In genomic region chr17:8375738-8376259, GRCh38 we compare ENCODE assay signal across 8 cellular contexts. TPM values are rescaled to one million over a fixed set of nuclear protein-coding genes. Genes with fewer than 3 reads are reported as not detected.
DNase-seq lines count a peak whose midpoint lies in the region; ATAC-seq and TF ChIP-seq lines count a peak whose summit lies in the region.

No MANE protein-coding gene starts in this region.

- peaks cover 51% of the 10 kb centered on the region for H3K4me1 Mint-ChIP-seq in activated naive CD4-positive, alpha-beta T cell treated with anti-CD3 and anti-CD28 coated beads for 36 hours (ENCODE audit: low read depth)
- peaks cover 36% of the 10 kb centered on the region for H3K4me1 Mint-ChIP-seq in neural crest cell

- peak overlapping the region; percentile 80 for H3K27ac Mint-ChIP-seq in activated naive CD4-positive, alpha-beta T cell treated with anti-CD3 and anti-CD28 coated beads for 36 hours
- peak overlapping the region; percentile 85 for H3K27ac Mint-ChIP-seq in neural crest cell (ENCODE audit: unreplicated experiment)

- H3K4me3 ChIP-seq in SK-N-SH (ENCODE audit: low read depth in 2 of 2, low read length in 1 of 2): peak overlapping the region; percentile 64 to 85
- H3K4me3 ChIP-seq in esophagus squamous epithelium: peak overlapping the region; percentile 38 to 79 (median 72)

- H3K4me2 ChIP-seq in SK-N-SH: peak overlapping the region; percentile 85

- intact Hi-C loops in activated naive CD4-positive, alpha-beta T cell treated with anti-CD3 and anti-CD28 coated beads for 36 hours (cut with micrococcal nuclease): no loop called here
- intact Hi-C loops in esophagus squamous epithelium (cut with DNase I): no loop called here

- H3K4me1 ChIP-seq in SK-N-SH (ENCODE audit: control insufficient read depth in 1 of 2, insufficient read depth in 2 of 2, low read depth in 1 of 2, low read length in 1 of 2) (peaks cover 17 to 20% of the 10 kb centered on the region in 2 experiments; a peak in 3 of 4 replicates), esophagus squamous epithelium (peaks cover 0 to 54% (median 31%) of the 10 kb centered on the region in 3 donors)

- H3K27me3 ChIP-seq in SK-N-SH (ENCODE audit: insufficient read depth) (no peaks in the 10 kb centered on the region), esophagus squamous epithelium (no peaks in the 10 kb centered on the region)

- TF ChIP-seq RAD21 in SK-N-SH (IDR thresholded peaks at IDR 0.05; ENCODE audit: low read length): no peak

- H2AFZ ChIP-seq in SK-N-SH (ENCODE audit: low read depth): peak overlapping the region; percentile 50; the same call in 1 of the 2 replicates

- peaks cover 49% of the 10 kb centered on the region for H3F3A ChIP-seq in SK-N-SH (replicated peaks; ENCODE audit: insufficient read depth)

- WGBS in SK-N-SH (ENCODE audit: low lambda C conversion rate): 43% methylated on average over 18 of the region's 18 CpGs
- WGBS in esophagus squamous epithelium, 2 donors: 20 to 28% methylated on average over 18 of the region's 18 CpGs

- H3K9me3 Mint-ChIP-seq in activated naive CD4-positive, alpha-beta T cell treated with anti-CD3 and anti-CD28 coated beads for 36 hours: no peaks in the 10 kb centered on the region
- H3K9me3 Mint-ChIP-seq in neural crest cell: no peaks in the 10 kb centered on the region

- TF ChIP-seq POLR2A in esophagus squamous epithelium (IDR thresholded peaks at IDR 0.05): no peak

- CTCF ChIA-PET in activated naive CD4-positive, alpha-beta T cell treated with anti-CD3 and anti-CD28 coated beads for 36 hours (lab: Charles Lee): interaction anchor here (1.2 to 1.3 kb wide), 3 partner anchors 13 to 21 kb away, joined by 3 to 5 read pairs (median 4); no protein-coding TSS in a partner anchor
- CTCF ChIA-PET in SK-N-SH (lab: Yijun Ruan, JAX): interaction anchor here (1.0 to 2.5 kb wide), 10 partner anchors 8 to 410 kb away, joined by 3 to 11 read pairs (median 4); partner anchors contain the start of gene ODF4

- peaks cover 38% of the 10 kb centered on the region for H4K20me1 ChIP-seq in SK-N-SH (ENCODE audit: insufficient read depth)

- H3K27ac ChIP-seq in SK-N-SH (ENCODE audit: low read depth in 2 of 2, low read length in 1 of 2): peak overlapping the region; percentile 71 to 92
- peak overlapping the region; percentile 68 to 94 (median 92) for H3K27ac ChIP-seq in esophagus squamous epithelium

- no peak for ATAC-seq in HG03095 (IDR thresholded peaks at IDR 0.05; ENCODE audit: unreplicated experiment)

- peak overlapping the region; percentile 81 for H3K9ac ChIP-seq in SK-N-SH

- H3K4me3 Mint-ChIP-seq in activated naive CD4-positive, alpha-beta T cell treated with anti-CD3 and anti-CD28 coated beads for 36 hours: peak overlapping the region; percentile 87
- H3K4me3 Mint-ChIP-seq in neural crest cell: peak overlapping the region; percentile 88

- TF ChIP-seq CTCF in SK-N-SH (IDR thresholded peaks at IDR 0.05) (no peak), esophagus squamous epithelium (IDR thresholded peaks at IDR 0.05) (no peak), neural crest cell (conservative IDR thresholded peaks at IDR 0.05) (no peak)

- POLR2A ChIA-PET in SK-N-SH (lab: Yijun Ruan, JAX): interaction anchor here (0.6 to 1.3 kb wide), 8 partner anchors 11 to 1466 kb away, joined by 3 to 7 read pairs (median 4); partner anchors contain the start of genes MYH10 and SLC25A35

- H3K36me3 ChIP-seq in SK-N-SH (replicated peaks in 1 of 2; ENCODE audit: control insufficient read depth in 1 of 2, insufficient read depth in 2 of 2, low read length in 1 of 2) (peaks cover 33 to 46% of the 10 kb centered on the region in 2 experiments), esophagus squamous epithelium (peaks cover 27 to 53% (median 28%) of the 10 kb centered on the region in 3 donors)

- no peaks in the 10 kb centered on the region for H3K9me2 ChIP-seq in SK-N-SH

- H3K27me3 Mint-ChIP-seq in activated naive CD4-positive, alpha-beta T cell treated with anti-CD3 and anti-CD28 coated beads for 36 hours (ENCODE audit: low read depth): no peaks in the 10 kb centered on the region
- no peaks in the 10 kb centered on the region for H3K27me3 Mint-ChIP-seq in neural crest cell (ENCODE audit: low read depth)

- no peaks in the 10 kb centered on the region for H3K9me3 ChIP-seq in SK-N-SH
- no peaks in the 10 kb centered on the region for H3K9me3 ChIP-seq in esophagus squamous epithelium

- peaks cover 39% of the 10 kb centered on the region for H3K36me3 Mint-ChIP-seq in activated naive CD4-positive, alpha-beta T cell treated with anti-CD3 and anti-CD28 coated beads for 36 hours (ENCODE audit: low read depth)
- peaks cover 24% of the 10 kb centered on the region for H3K36me3 Mint-ChIP-seq in neural crest cell (ENCODE audit: low read depth)

- DNase-seq in activated naive CD4-positive, alpha-beta T cell treated with anti-CD3 and anti-CD28 coated beads for 36 hours: no peak
- no peak for DNase-seq in activated naive CD4-positive, alpha-beta T cell (lab: John Stamatoyannopoulos, UW)
- no peak for DNase-seq in SK-N-SH
- no peak for DNase-seq in esophagus squamous epithelium (lab: John Stamatoyannopoulos, UW)
- DNase-seq in neural crest cell (ENCODE audit: low read depth, low spot score): no peak
- DNase-seq in DMS153 (lab: John Stamatoyannopoulos, UW): no peak
- DNase-seq in stimulated activated CD4-positive, alpha-beta T cell treated with anti-CD3 and anti-CD28 coated beads, Interleukin-2, amount 100 ng/mL, for 48 hours: no peak

- no peak for TF ChIP-seq EP300 in SK-N-SH (IDR thresholded peaks at IDR 0.05; ENCODE audit: borderline replicate concordance in 1 of 2, low read depth in 1 of 2, low read length in 1 of 2)

- H3K79me2 ChIP-seq in SK-N-SH (ENCODE audit: insufficient read depth): peaks cover 40% of the 10 kb centered on the region

TF ChIP-seq in SK-N-SH, 30 proteins besides CTCF, POLR2A, EP300 and RAD21:
- TF ChIP-seq RXRA (IDR thresholded peaks at IDR 0.05; ENCODE audit: borderline replicate concordance, low read depth) (no peak), RCOR1 (IDR thresholded peaks at IDR 0.05; ENCODE audit: low read length) (no peak), SMC3 (IDR thresholded peaks at IDR 0.05; ENCODE audit: low read depth, low read length) (no peak), FOXM1 (IDR thresholded peaks at IDR 0.05; ENCODE audit: low read depth) (no peak), SIN3A (IDR thresholded peaks at IDR 0.05; ENCODE audit: borderline replicate concordance, low read depth, low read length) (no peak), EZH2phosphoT487 (IDR thresholded peaks at IDR 0.05; ENCODE audit: borderline replicate concordance, low read depth) (no peak)

RNA-seq across cellular contexts. Expression of gene RPL26, which starts 7.2 kb away (rescaled TPM):
- total RNA-seq in activated naive CD4-positive, alpha-beta T cell treated with anti-CD3 and anti-CD28 coated beads for 36 hours: 1,000 to 10,000 TPM; 3,652 to 3,827 TPM
- polyA plus RNA-seq in SK-N-SH (2012; rRNA removed): 4,770 and 5,684 TPM in 2 replicates
- polyA plus RNA-seq in SK-N-SH (2012; cell fraction: cytosol; rRNA removed): 7,597 and 10,418 TPM in 2 replicates
- 774 and 1,084 TPM in 2 replicates for polyA plus RNA-seq in SK-N-SH (2012; cell fraction: nucleus; rRNA removed)
- total RNA-seq in esophagus squamous epithelium (1,000 to 10,000 TPM; 3,032 to 5,420 (median 3,306) TPM), neural crest cell (1,793 and 1,885 TPM in 2 replicates)

RNA-seq across cellular contexts. Expression of gene RNF222, which starts 21.8 kb away (rescaled TPM):
- total RNA-seq in activated naive CD4-positive, alpha-beta T cell treated with anti-CD3 and anti-CD28 coated beads for 36 hours: under 1 TPM; 0.07 to 0.10 TPM
- not detected in 2 replicates for polyA plus RNA-seq in SK-N-SH (2012; rRNA removed)
- polyA plus RNA-seq in SK-N-SH (2012; cell fraction: cytosol; rRNA removed): not detected in 2 replicates
- polyA plus RNA-seq in SK-N-SH (2012; cell fraction: nucleus; rRNA removed): not detected in 2 replicates
- total RNA-seq in esophagus squamous epithelium: 10 to 100 TPM in 3 of 4 donors, 1 to 10 TPM in 1; 8.1 to 21.8 (median 14.9) TPM
- total RNA-seq in neural crest cell: not detected in 2 replicates

RNA-seq across cellular contexts. Expression of gene ODF4, which starts 36.2 kb away (rescaled TPM):
- not detected for total RNA-seq in activated naive CD4-positive, alpha-beta T cell treated with anti-CD3 and anti-CD28 coated beads for 36 hours
- polyA plus RNA-seq in SK-N-SH (2012; rRNA removed): not detected in 2 replicates
- polyA plus RNA-seq in SK-N-SH (2012; cell fraction: cytosol; rRNA removed): not detected in 2 replicates
- polyA plus RNA-seq in SK-N-SH (2012; cell fraction: nucleus; rRNA removed): not detected in 2 replicates
- total RNA-seq in esophagus squamous epithelium (not detected), neural crest cell (not detected in 2 replicates)

RNA-seq across cellular contexts. Expression of gene NDEL1, which starts 59.9 kb away (rescaled TPM):
- total RNA-seq in activated naive CD4-positive, alpha-beta T cell treated with anti-CD3 and anti-CD28 coated beads for 36 hours: 10 to 100 TPM; 43.1 to 47.1 TPM
- polyA plus RNA-seq in SK-N-SH (2012; rRNA removed): 49.5 and 58.6 TPM in 2 replicates
- 45.2 and 46.2 TPM in 2 replicates for polyA plus RNA-seq in SK-N-SH (2012; cell fraction: cytosol; rRNA removed)
- polyA plus RNA-seq in SK-N-SH (2012; cell fraction: nucleus; rRNA removed): 66.3 and 89.2 TPM in 2 replicates
- total RNA-seq in esophagus squamous epithelium (100 to 1,000 TPM in 1 of 4 donors, 10 to 100 TPM in 3; 67.5 to 107 (median 73.1) TPM), neural crest cell (34.1 and 34.3 TPM in 2 replicates)
